In the genomic region with DNA sequence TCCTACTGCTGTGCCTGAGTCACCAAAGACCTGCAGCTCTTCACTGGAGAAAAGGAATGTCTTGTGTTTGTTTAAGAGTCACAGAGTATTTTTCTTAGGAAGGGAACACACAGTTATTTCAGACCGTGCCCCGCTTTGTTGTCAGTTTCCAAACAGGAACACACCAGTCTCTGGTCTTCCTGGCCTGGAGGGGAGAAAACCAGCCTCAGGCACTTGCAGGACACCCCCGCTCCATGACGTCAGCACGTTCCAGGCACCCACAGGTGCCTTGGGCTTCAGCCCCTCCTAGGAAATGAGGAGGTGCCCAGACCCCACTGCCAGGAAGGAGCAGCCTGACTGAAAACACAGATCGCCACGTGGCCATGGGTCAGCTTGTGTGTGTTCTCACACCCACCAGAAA, we compare ENCODE assay signal across 17 cellular contexts. TPM values are rescaled to one million over a fixed set of nuclear protein-coding genes. Genes with fewer than 3 reads are reported as not detected.
DNase-seq lines count a peak whose midpoint lies in the region; ATAC-seq and TF ChIP-seq lines count a peak whose summit lies in the region.
"Had no signal": no experiment of that assay in that cellular context is flagged by ENCODE, and none has a peak within 500 bp of the region (broad histone marks: within the 10 kb centered on the region; RNA-seq: fewer than 3 reads in every experiment).

No MANE protein-coding gene starts in this region.

- H4K20me1 ChIP-seq in BLaER1 (peaks cover 75% of the 10 kb centered on the region), osteoblast (ENCODE audit: insufficient read depth, low read length) (peaks cover 17% of the 10 kb centered on the region)

- H3K4me2 ChIP-seq in BLaER1 (peak overlapping the region; percentile 44), osteoblast (ENCODE audit: insufficient read depth, low read length) (no peak overlapping the region)
- H3K4me2 ChIP-seq: GM23338, neural progenitor cell had no signal

- no peak for ATAC-seq in T-cell (replicated peaks in 1 of 4)
- ATAC-seq: activated naive CD8-positive, alpha-beta T cell treated with anti-CD3 and anti-CD28 coated beads, Interleukin-2, amount 50 U/mL, for 24 hours; gastroesophageal sphincter; GM23338; Right ventricle myocardium inferior had no signal

- H3K36me3 ChIP-seq in BLaER1 (peaks cover 70% of the 10 kb centered on the region), osteoblast (ENCODE audit: insufficient read depth, low read length) (peaks cover 33% of the 10 kb centered on the region)
- H3K36me3 ChIP-seq: neural progenitor cell had no signal

- H3K4me3 Mint-ChIP-seq in endothelial cell (ENCODE audit: unreplicated experiment) (peak overlapping the region; percentile 56), glutamatergic neuron (ENCODE audit: unreplicated experiment) (no peak overlapping the region), T-cell (peak overlapping the region in 1 of 3 donors; percentile 25)
- H3K4me3 Mint-ChIP-seq: activated naive CD8-positive, alpha-beta T cell treated with anti-CD3 and anti-CD28 coated beads, Interleukin-2, amount 50 U/mL, for 24 hours; GM23338; neural progenitor cell had no signal

- H3K9me3 Mint-ChIP-seq in endothelial cell (ENCODE audit: unreplicated experiment), result no peaks in the 10 kb centered on the region
- peaks cover 11% of the 10 kb centered on the region for H3K9me3 Mint-ChIP-seq in glutamatergic neuron (ENCODE audit: unreplicated experiment)
- H3K9me3 Mint-ChIP-seq in T-cell, result no peaks in the 10 kb centered on the region
- H3K9me3 Mint-ChIP-seq: activated naive CD8-positive, alpha-beta T cell treated with anti-CD3 and anti-CD28 coated beads, Interleukin-2, amount 50 U/mL, for 24 hours had no signal

- CTCF ChIA-PET in RWPE1 (lab: Yijun Ruan, JAX), result no interaction called here
- CTCF ChIA-PET in T-cell (lab: Charles Lee), result no interaction called here

- peak overlapping the region; percentile 45; the same call in 1 of the 2 replicates for H3K9ac ChIP-seq in BLaER1
- H3K9ac ChIP-seq: neural progenitor cell had no signal

- no peak for TF ChIP-seq CTCF in RWPE1 (conservative IDR thresholded peaks at IDR 0.05; ENCODE audit: low read depth)
- TF ChIP-seq CTCF in endothelial cell (IDR thresholded peaks at IDR 0.05; ENCODE audit: unreplicated experiment), result no peak
- TF ChIP-seq CTCF in osteoblast (IDR thresholded peaks at IDR 0.05; ENCODE audit: extremely low read depth, low read depth, low read length), result no peak
- TF ChIP-seq CTCF in glutamatergic neuron (IDR thresholded peaks at IDR 0.05; ENCODE audit: partially characterized antibody, unreplicated experiment), result no peak

- H3K27ac Mint-ChIP-seq in endothelial cell (ENCODE audit: unreplicated experiment), result peak overlapping the region; percentile 87
- H3K27ac Mint-ChIP-seq in glutamatergic neuron (ENCODE audit: unreplicated experiment), result no peak overlapping the region
- peak overlapping the region in 1 of 2 donors; percentile 16 for H3K27ac Mint-ChIP-seq in T-cell
- H3K27ac Mint-ChIP-seq: activated naive CD8-positive, alpha-beta T cell treated with anti-CD3 and anti-CD28 coated beads, Interleukin-2, amount 50 U/mL, for 24 hours; GM23338; neural progenitor cell had no signal

- H3K4me1 Mint-ChIP-seq in endothelial cell (ENCODE audit: unreplicated experiment) (peaks cover 39% of the 10 kb centered on the region), glutamatergic neuron (ENCODE audit: low read depth, unreplicated experiment) (peaks cover 16% of the 10 kb centered on the region), T-cell (peaks cover 34 to 36% (median 36%) of the 10 kb centered on the region in 3 donors)

- peaks cover 15% of the 10 kb centered on the region for H3K27me3 Mint-ChIP-seq in endothelial cell (ENCODE audit: unreplicated experiment)
- H3K27me3 Mint-ChIP-seq in glutamatergic neuron (ENCODE audit: unreplicated experiment), result peaks cover 6% of the 10 kb centered on the region
- H3K27me3 Mint-ChIP-seq in T-cell, result no peaks in the 10 kb centered on the region
- H3K27me3 Mint-ChIP-seq: activated naive CD8-positive, alpha-beta T cell treated with anti-CD3 and anti-CD28 coated beads, Interleukin-2, amount 50 U/mL, for 24 hours had no signal

- H3K27ac ChIP-seq in BLaER1 (no peak overlapping the region; the same call in 1 of the 2 replicates), RWPE1 (peak overlapping the region; percentile 48), osteoblast (ENCODE audit: low read depth, low read length) (peak overlapping the region; percentile 17)
- H3K27ac ChIP-seq: gastroesophageal sphincter, neural progenitor cell had no signal

- H3K36me3 Mint-ChIP-seq in endothelial cell (ENCODE audit: low read depth, unreplicated experiment) (peaks cover 42% of the 10 kb centered on the region), glutamatergic neuron (ENCODE audit: unreplicated experiment) (peaks cover 8% of the 10 kb centered on the region), T-cell (peaks cover 17% of the 10 kb centered on the region)

- H3K4me1 ChIP-seq in BLaER1 (peaks cover 65% of the 10 kb centered on the region), osteoblast (ENCODE audit: insufficient read depth, low read length) (peaks cover 14% of the 10 kb centered on the region)

- POLR2A ChIA-PET in RWPE1 (lab: Yijun Ruan, JAX; ENCODE audit: low non-redundant PET), result no interaction called here
- POLR2A ChIA-PET in T-cell (lab: Charles Lee), result no interaction called here

- DNase-seq in RWPE1 (ENCODE audit: low spot score) (no peak), endothelial cell (ENCODE audit: low spot score) (no peak), osteoblast (ENCODE audit: insufficient read length, low spot score, missing footprints) (peak; percentile 66), glutamatergic neuron (no peak), Ammon's horn (ENCODE audit: low spot score) (no peak), T-cell (no peak), amygdala (lab: John Stamatoyannopoulos, UW) (no peak)
- DNase-seq: ACHN; activated CD4-positive, alpha-beta T cell treated with anti-CD3 and anti-CD28 coated beads for 48 hours; activated naive CD8-positive, alpha-beta T cell treated with anti-CD3 and anti-CD28 coated beads, Interleukin-2, amount 50 U/mL, for 24 hours; DMS79; NCI-H187 had no signal

- no peak overlapping the region for H3K4me3 ChIP-seq in BLaER1
- no peak overlapping the region for H3K4me3 ChIP-seq in osteoblast (ENCODE audit: insufficient read depth, low read length)
- H3K4me3 ChIP-seq: gastroesophageal sphincter, GM23338, neural progenitor cell had no signal

- H3K79me2 ChIP-seq in osteoblast (ENCODE audit: insufficient read depth, low read length), result peaks cover 28% of the 10 kb centered on the region

- no peaks in the 10 kb centered on the region for H3K9me3 ChIP-seq in BLaER1
- H3K9me3 ChIP-seq in osteoblast (ENCODE audit: low read depth, low read length), result no peaks in the 10 kb centered on the region
- H3K9me3 ChIP-seq: gastroesophageal sphincter had no signal

- H2AFZ ChIP-seq in osteoblast (ENCODE audit: low read length), result no peak overlapping the region
- H2AFZ ChIP-seq: GM23338, neural progenitor cell had no signal

- no peaks in the 10 kb centered on the region for H3K27me3 ChIP-seq in BLaER1
- no peaks in the 10 kb centered on the region for H3K27me3 ChIP-seq in osteoblast (ENCODE audit: insufficient read depth, low read length)
- H3K27me3 ChIP-seq: gastroesophageal sphincter, neural progenitor cell had no signal

RNA-seq across cellular contexts. Expression of a gene that starts 5.4 kb away (rescaled TPM):
- 118 TPM for total RNA-seq in endothelial cell (ENCODE audit: unreplicated experiment)
- total RNA-seq in osteoblast, result 38.0 and 44.2 TPM in 2 replicates
- total RNA-seq in glutamatergic neuron (ENCODE audit: unreplicated experiment), result 51.5 TPM
- total RNA-seq in T-cell, result 100 to 1,000 TPM in 1 of 5 donors, 10 to 100 TPM in 4; 55.8 to 121 (median 57.3) TPM

RNA-seq across cellular contexts. Expression of a gene that starts 6.0 kb away (rescaled TPM):
- 22.9 TPM for total RNA-seq in endothelial cell (ENCODE audit: unreplicated experiment)
- total RNA-seq in osteoblast, result 17.4 and 21.2 TPM in 2 replicates
- total RNA-seq in glutamatergic neuron (ENCODE audit: unreplicated experiment), result 29.7 TPM
- total RNA-seq in T-cell, result 10 to 100 TPM; 21.2 to 43.9 (median 42.4) TPM

RNA-seq across cellular contexts. Expression of a gene that starts 16.4 kb away (rescaled TPM):
- total RNA-seq in endothelial cell (ENCODE audit: unreplicated experiment) (8.0 TPM), osteoblast (29.7 and 30.1 TPM in 2 replicates), glutamatergic neuron (ENCODE audit: unreplicated experiment) (12.7 TPM), T-cell (10 to 100 TPM in 4 of 5 donors, 1 to 10 TPM in 1; 7.5 to 18.5 (median 14.6) TPM)

RNA-seq across cellular contexts. Expression of a gene that starts 52.6 kb away (rescaled TPM):
- total RNA-seq in endothelial cell (ENCODE audit: unreplicated experiment) (0.33 TPM), osteoblast (under 0.01 TPM in 1 of 2 replicates, not detected in the other), glutamatergic neuron (ENCODE audit: unreplicated experiment) (2.9 TPM), T-cell (1 to 10 TPM in 2 of 5 donors, under 1 TPM in 3; 0.49 to 1.3 (median 0.98) TPM)

RNA-seq across cellular contexts. Expression of a gene that starts 57.6 kb away (rescaled TPM):
- total RNA-seq in endothelial cell (ENCODE audit: unreplicated experiment) (123 TPM), osteoblast (204 TPM in 2 replicates), glutamatergic neuron (ENCODE audit: unreplicated experiment) (182 TPM), T-cell (100 to 1,000 TPM in 3 of 5 donors, 10 to 100 TPM in 2; 60.5 to 106 (median 102) TPM)
